1 cellular context compared by ENCODE assay signal in the genomic region with DNA sequence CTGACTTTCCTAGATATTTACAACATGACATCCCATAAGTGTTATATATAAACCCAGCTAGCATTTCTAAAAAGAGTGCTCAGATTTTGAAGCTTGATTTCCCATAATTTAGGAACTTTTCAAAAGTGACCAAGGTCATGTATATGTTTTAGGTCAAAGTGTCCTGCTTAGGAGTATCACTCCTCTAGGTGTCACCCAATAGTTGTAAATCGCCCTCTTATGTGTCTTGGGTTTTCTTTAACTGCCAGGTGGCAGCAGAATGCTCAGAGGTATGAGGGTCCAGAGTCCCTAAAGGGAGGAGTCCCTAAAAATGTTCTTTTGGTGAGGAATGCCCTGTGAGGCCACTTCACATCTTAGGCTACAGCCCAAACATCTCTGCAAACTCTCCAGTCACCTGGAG.
TF ChIP-seq lines count a peak whose summit lies in the region.

No MANE protein-coding gene starts in this region.

TF ChIP-seq in HCT116, 20 proteins besides CTCF, POLR2A, EP300 and RAD21 (continued from another document):
- no peak for TF ChIP-seq ZBTB33 (IDR thresholded peaks at IDR 0.05; ENCODE audit: extremely low read depth, insufficient replicate concordance, low read length)
- TF ChIP-seq FOSL1 (IDR thresholded peaks at IDR 0.05; ENCODE audit: low read depth), result no peak
- no peak for TF ChIP-seq TCF7L2 (IDR thresholded peaks at IDR 0.05; ENCODE audit: borderline replicate concordance, extremely low read depth, insufficient read depth, insufficient read length)
- no peak for TF ChIP-seq ZNF274 (IDR thresholded peaks at IDR 0.05; ENCODE audit: low read depth, low read length)
